Comparison of ENCODE assay signal across 1 cellular context in the genomic region with DNA sequence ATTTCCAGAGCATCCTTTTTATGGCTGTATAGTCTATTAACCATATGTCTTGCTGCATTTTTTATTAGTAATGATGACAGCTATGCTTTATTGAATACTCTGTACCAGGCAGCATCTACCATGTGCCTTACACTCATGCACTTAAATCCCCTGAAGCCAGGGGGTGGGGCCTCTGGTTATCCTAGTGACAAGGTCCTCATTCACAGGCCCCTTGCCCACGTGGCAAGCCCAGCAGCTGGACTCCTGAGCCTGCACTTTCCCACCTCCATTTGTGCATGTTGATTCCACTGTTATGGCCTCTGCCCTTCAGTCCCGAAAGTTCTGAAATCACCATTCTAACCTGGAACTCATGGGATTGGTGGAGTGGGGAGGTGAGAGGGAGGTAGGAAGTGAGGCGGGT.
TF ChIP-seq lines count a peak whose summit lies in the region.

No MANE protein-coding gene starts in this region.

TF ChIP-seq in GM23338, 12 proteins besides CTCF, POLR2A, EP300 and RAD21 (continued from another document):
- TF ChIP-seq, protein P1, sequence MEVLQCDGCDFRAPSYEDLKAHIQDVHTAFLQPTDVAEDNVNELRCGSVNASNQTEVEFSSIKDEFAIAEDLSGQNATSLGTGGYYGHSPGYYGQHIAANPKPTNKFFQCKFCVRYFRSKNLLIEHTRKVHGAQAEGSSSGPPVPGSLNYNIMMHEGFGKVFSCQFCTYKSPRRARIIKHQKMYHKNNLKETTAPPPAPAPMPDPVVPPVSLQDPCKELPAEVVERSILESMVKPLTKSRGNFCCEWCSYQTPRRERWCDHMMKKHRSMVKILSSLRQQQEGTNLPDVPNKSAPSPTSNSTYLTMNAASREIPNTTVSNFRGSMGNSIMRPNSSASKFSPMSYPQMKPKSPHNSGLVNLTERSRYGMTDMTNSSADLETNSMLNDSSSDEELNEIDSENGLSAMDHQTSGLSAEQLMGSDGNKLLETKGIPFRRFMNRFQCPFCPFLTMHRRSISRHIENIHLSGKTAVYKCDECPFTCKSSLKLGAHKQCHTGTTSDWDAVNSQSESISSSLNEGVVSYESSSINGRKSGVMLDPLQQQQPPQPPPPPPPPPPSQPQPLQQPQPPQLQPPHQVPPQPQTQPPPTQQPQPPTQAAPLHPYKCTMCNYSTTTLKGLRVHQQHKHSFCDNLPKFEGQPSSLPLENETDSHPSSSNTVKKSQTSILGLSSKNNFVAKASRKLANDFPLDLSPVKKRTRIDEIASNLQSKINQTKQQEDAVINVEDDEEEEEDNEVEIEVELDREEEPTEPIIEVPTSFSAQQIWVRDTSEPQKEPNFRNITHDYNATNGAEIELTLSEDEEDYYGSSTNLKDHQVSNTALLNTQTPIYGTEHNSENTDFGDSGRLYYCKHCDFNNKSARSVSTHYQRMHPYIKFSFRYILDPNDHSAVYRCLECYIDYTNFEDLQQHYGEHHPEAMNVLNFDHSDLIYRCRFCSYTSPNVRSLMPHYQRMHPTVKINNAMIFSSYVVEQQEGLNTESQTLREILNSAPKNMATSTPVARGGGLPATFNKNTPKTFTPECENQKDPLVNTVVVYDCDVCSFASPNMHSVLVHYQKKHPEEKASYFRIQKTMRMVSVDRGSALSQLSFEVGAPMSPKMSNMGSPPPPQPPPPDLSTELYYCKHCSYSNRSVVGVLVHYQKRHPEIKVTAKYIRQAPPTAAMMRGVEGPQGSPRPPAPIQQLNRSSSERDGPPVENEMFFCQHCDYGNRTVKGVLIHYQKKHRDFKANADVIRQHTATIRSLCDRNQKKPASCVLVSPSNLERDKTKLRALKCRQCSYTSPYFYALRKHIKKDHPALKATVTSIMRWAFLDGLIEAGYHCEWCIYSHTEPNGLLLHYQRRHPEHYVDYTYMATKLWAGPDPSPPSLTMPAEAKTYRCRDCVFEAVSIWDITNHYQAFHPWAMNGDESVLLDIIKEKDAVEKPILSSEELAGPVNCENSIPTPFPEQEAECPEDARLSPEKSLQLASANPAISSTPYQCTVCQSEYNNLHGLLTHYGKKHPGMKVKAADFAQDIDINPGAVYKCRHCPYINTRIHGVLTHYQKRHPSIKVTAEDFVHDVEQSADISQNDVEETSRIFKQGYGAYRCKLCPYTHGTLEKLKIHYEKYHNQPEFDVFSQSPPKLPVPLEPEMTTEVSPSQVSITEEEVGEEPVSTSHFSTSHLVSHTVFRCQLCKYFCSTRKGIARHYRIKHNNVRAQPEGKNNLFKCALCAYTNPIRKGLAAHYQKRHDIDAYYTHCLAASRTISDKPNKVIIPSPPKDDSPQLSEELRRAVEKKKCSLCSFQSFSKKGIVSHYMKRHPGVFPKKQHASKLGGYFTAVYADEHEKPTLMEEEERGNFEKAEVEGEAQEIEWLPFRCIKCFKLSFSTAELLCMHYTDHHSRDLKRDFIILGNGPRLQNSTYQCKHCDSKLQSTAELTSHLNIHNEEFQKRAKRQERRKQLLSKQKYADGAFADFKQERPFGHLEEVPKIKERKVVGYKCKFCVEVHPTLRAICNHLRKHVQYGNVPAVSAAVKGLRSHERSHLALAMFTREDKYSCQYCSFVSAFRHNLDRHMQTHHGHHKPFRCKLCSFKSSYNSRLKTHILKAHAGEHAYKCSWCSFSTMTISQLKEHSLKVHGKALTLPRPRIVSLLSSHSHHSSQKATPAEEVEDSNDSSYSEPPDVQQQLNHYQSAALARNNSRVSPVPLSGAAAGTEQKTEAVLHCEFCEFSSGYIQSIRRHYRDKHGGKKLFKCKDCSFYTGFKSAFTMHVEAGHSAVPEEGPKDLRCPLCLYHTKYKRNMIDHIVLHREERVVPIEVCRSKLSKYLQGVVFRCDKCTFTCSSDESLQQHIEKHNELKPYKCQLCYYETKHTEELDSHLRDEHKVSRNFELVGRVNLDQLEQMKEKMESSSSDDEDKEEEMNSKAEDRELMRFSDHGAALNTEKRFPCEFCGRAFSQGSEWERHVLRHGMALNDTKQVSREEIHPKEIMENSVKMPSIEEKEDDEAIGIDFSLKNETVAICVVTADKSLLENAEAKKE (CRISPR knock-in tag; IDR thresholded peaks at IDR 0.05), result no peak
- TF ChIP-seq EZH2 (IDR thresholded peaks at IDR 0.05; ENCODE audit: low read depth, unreplicated experiment) (no peak), POLR2AphosphoS5 (IDR thresholded peaks at IDR 0.05; ENCODE audit: low read depth) (no peak), ZNF331 (CRISPR knock-in tag; IDR thresholded peaks at IDR 0.05; ENCODE audit: low read depth) (no peak)
